21 cellular contexts compared by ENCODE assay signal in genomic region chr18:49618741-49619392, GRCh38. TPM values are rescaled to one million over a fixed set of nuclear protein-coding genes. Genes with fewer than 3 reads are reported as not detected.
DNase-seq lines count a peak whose midpoint lies in the region; ATAC-seq and TF ChIP-seq lines count a peak whose summit lies in the region.
"Had no signal": no experiment of that assay in that cellular context is flagged by ENCODE, and none has a peak within 500 bp of the region (broad histone marks: within the 10 kb centered on the region; RNA-seq: fewer than 3 reads in every experiment).

No MANE protein-coding gene starts in this region.

- intact Hi-C loops in body of pancreas (cut with DNase I): no loop called here

- no peaks in the 10 kb centered on the region for H4K20me1 ChIP-seq in neural progenitor cell (ENCODE audit: low read depth)

- no peak for TF ChIP-seq POLR2A in body of pancreas (IDR thresholded peaks at IDR 0.05)

- no peaks in the 10 kb centered on the region for H3K36me3 Mint-ChIP-seq in neural progenitor cell
- H3K36me3 Mint-ChIP-seq: activated CD4-positive, alpha-beta memory T cell treated with anti-CD3 and anti-CD28 coated beads for 36 hours had no signal

- TF ChIP-seq CTCF in body of pancreas (IDR thresholded peaks at IDR 0.05) (no peak), neural progenitor cell (IDR thresholded peaks at IDR 0.05) (no peak), brain microvascular endothelial cell (IDR thresholded peaks at IDR 0.05; ENCODE audit: low read depth, low read length, missing control alignments) (no peak)

- H3K27me3 ChIP-seq in body of pancreas: no peaks in the 10 kb centered on the region
- H3K27me3 ChIP-seq in neural progenitor cell: no peaks in the 10 kb centered on the region
- peaks cover 2% of the 10 kb centered on the region for H3K27me3 ChIP-seq in brain microvascular endothelial cell (replicated peaks)
- H3K27me3 ChIP-seq: MG63, uterus had no signal

- peaks cover 18% of the 10 kb centered on the region for H3K27me3 Mint-ChIP-seq in neural progenitor cell (ENCODE audit: insufficient read depth, low read depth)

- peak; percentile 47 for ATAC-seq in body of pancreas
- ATAC-seq: naive thymus-derived CD8-positive, alpha-beta T cell had no signal

- H3K4me1 ChIP-seq in body of pancreas (peaks cover 15% of the 10 kb centered on the region), neural progenitor cell (peaks cover 20% of the 10 kb centered on the region)
- H3K4me1 ChIP-seq: uterus had no signal

- H3F3A ChIP-seq in neural progenitor cell (ENCODE audit: low read depth): peaks cover 17% of the 10 kb centered on the region

- H2AFZ ChIP-seq in neural progenitor cell (replicated peaks): peak overlapping the region; percentile 30
- H2AFZ ChIP-seq: PC-9 had no signal

- H3K9me3 ChIP-seq in body of pancreas: no peaks in the 10 kb centered on the region
- no peaks in the 10 kb centered on the region for H3K9me3 ChIP-seq in neural progenitor cell (ENCODE audit: low read depth)
- H3K9me3 ChIP-seq: MG63, uterus had no signal

- DNase-seq in Caki2 (ENCODE audit: low read depth) (peak; percentile 67), body of pancreas (no peak), islet precursor cell (peak; percentile 75), neural progenitor cell (ENCODE audit: low spot score) (peak; percentile 55), NCI-H2196 treated with DMSO at 0.1 percent for 48 hours (lab: John Stamatoyannopoulos, UW; ENCODE audit: unreplicated experiment) (no peak), brain microvascular endothelial cell (no peak), cerebellar nuclear complex (lab: John Stamatoyannopoulos, UW) (no peak)
- no peak for DNase-seq in stimulated activated CD4-positive, alpha-beta T cell treated with anti-CD3 and anti-CD28 coated beads, Interleukin-2, amount 100 ng/mL, for 24 hours
- DNase-seq: activated CD4-positive, alpha-beta memory T cell treated with anti-CD3 and anti-CD28 coated beads for 36 hours; CD4-positive, alpha-beta T cell; hippocampal formation; left cardiac atrium; MG63; naive thymus-derived CD8-positive, alpha-beta T cell; NCI-H1930; NCI-H69; PC-9; stimulated activated naive CD4-positive, alpha-beta T cell; uterus had no signal

- peak overlapping the region; percentile 99 for H3K27ac Mint-ChIP-seq in neural progenitor cell
- H3K27ac Mint-ChIP-seq: activated CD4-positive, alpha-beta memory T cell treated with anti-CD3 and anti-CD28 coated beads for 36 hours; activated T-helper 1 cell treated with anti-CD3 and anti-CD28 coated beads, Interleukin-12 subunit alpha, Interleukin-12 subunit beta, Interleukin-2, Interleukin-4 antibody, amounts not matched to agents 30 ng/mL and 10 ng/mL and 1 ng/mL, durations not matched to agents 14 hours and 24 hours and 36 hours; CD4-positive, alpha-beta T cell; naive thymus-derived CD8-positive, alpha-beta T cell had no signal

- 43 to 51% methylated on average over 7 of the region's 7 CpGs for WGBS in body of pancreas, 2 donors

- H3K9ac ChIP-seq in neural progenitor cell: no peak overlapping the region

- peaks cover 3% of the 10 kb centered on the region for H3K9me3 Mint-ChIP-seq in neural progenitor cell
- H3K9me3 Mint-ChIP-seq: activated CD4-positive, alpha-beta memory T cell treated with anti-CD3 and anti-CD28 coated beads for 36 hours; activated T-helper 1 cell treated with anti-CD3 and anti-CD28 coated beads, Interleukin-12 subunit alpha, Interleukin-12 subunit beta, Interleukin-2, Interleukin-4 antibody, amounts not matched to agents 30 ng/mL and 10 ng/mL and 1 ng/mL, durations not matched to agents 14 hours and 24 hours and 36 hours; CD4-positive, alpha-beta T cell; naive thymus-derived CD8-positive, alpha-beta T cell had no signal

- H3K4me3 ChIP-seq in body of pancreas: no peak overlapping the region
- H3K4me3 ChIP-seq in neural progenitor cell: no peak overlapping the region
- H3K4me3 ChIP-seq in brain microvascular endothelial cell (ENCODE audit: low read depth, low read length): no peak overlapping the region
- H3K4me3 ChIP-seq: MG63, PC-9, skin epidermis, uterus had no signal

- peak overlapping the region; percentile 25 for H3K4me2 ChIP-seq in neural progenitor cell
- H3K4me2 ChIP-seq: PC-9 had no signal

- in situ Hi-C loops in Caki2 (cut with HindIII; ENCODE audit: low pct_unique_long_range_greater_than_20kb, low sequenced_read_pairs): no loop called here
- in situ Hi-C loops in brain microvascular endothelial cell (cut with HindIII; ENCODE audit: low pct_ligation_motif_present, low sequenced_read_pairs): no loop called here

- H3K4me3 Mint-ChIP-seq in neural progenitor cell: peak overlapping the region; percentile 67
- H3K4me3 Mint-ChIP-seq: activated CD4-positive, alpha-beta memory T cell treated with anti-CD3 and anti-CD28 coated beads for 36 hours; activated T-helper 1 cell treated with anti-CD3 and anti-CD28 coated beads, Interleukin-12 subunit alpha, Interleukin-12 subunit beta, Interleukin-2, Interleukin-4 antibody, amounts not matched to agents 30 ng/mL and 10 ng/mL and 1 ng/mL, durations not matched to agents 14 hours and 24 hours and 36 hours; CD4-positive, alpha-beta T cell; naive thymus-derived CD8-positive, alpha-beta T cell had no signal

- H3K27ac ChIP-seq in body of pancreas (peak overlapping the region in 2 of 4 donors; percentile 13), neural progenitor cell (no peak overlapping the region), brain microvascular endothelial cell (no peak overlapping the region)
- H3K27ac ChIP-seq: PC-9, skin epidermis, uterus had no signal

- H3K4me1 Mint-ChIP-seq in neural progenitor cell: peaks cover 72% of the 10 kb centered on the region

- no peaks in the 10 kb centered on the region for H3K36me3 ChIP-seq in body of pancreas (replicated peaks in 1 of 2; ENCODE audit: insufficient read depth in 1 of 2, low read depth in 2 of 2)
- H3K36me3 ChIP-seq in neural progenitor cell: no peaks in the 10 kb centered on the region
- no peaks in the 10 kb centered on the region for H3K36me3 ChIP-seq in brain microvascular endothelial cell (replicated peaks)
- H3K36me3 ChIP-seq: MG63, uterus had no signal

- no peaks in the 10 kb centered on the region for H3K79me2 ChIP-seq in neural progenitor cell (ENCODE audit: low read depth)

RNA-seq across cellular contexts. Expression of gene LIPG, which starts 57.0 kb away (rescaled TPM):
- total RNA-seq in Caki2 (2014; rRNA removed; shearing (Covaris generic); ENCODE audit: low replicate concordance): 4.5 and 6.1 TPM in 2 replicates
- total RNA-seq in body of pancreas (under 1 TPM; 0.52 to 0.66 TPM), neural progenitor cell (ENCODE audit: low replicate concordance) (3.7 and 13.2 TPM in 2 replicates)
- total RNA-seq: CD4-positive, alpha-beta T cell; naive thymus-derived CD8-positive, alpha-beta T cell had no signal

Comparison
In these comparisons a context has a peak if more than half of its experiments do, and no peak if none do; other contexts are left out.
1. DNase-seq: peak in Caki2 (single experiment), islet precursor cell (single experiment) and neural progenitor cell (single experiment); none in body of pancreas (0 of 4), NCI-H2196 treated with DMSO at 0.1 percent for 48 hours (single experiment), brain microvascular endothelial cell (single experiment), cerebellar nuclear complex (0 of 2) and stimulated activated CD4-positive, alpha-beta T cell treated with anti-CD3 and anti-CD28 coated beads, Interleukin-2, amount 100 ng/mL, for 24 hours (0 of 2).